11 cellular contexts compared by ENCODE assay signal in genomic region chr3:51687472-51688205, GRCh38. TPM values are rescaled to one million over a fixed set of nuclear protein-coding genes. Genes with fewer than 3 reads are reported as not detected.
DNase-seq lines count a peak whose midpoint lies in the region; ATAC-seq, FAIRE-seq and TF ChIP-seq lines count a peak whose summit lies in the region.
"Had no signal": no experiment of that assay in that cellular context is flagged by ENCODE, and none has a peak within 500 bp of the region (broad histone marks: within the 10 kb centered on the region; RNA-seq: fewer than 3 reads in every experiment).

No MANE protein-coding gene starts in this region.

- ATAC-seq in activated CD8-positive, alpha-beta T cell treated with anti-CD3 and anti-CD28 coated beads for 36 hours = no peak
- ATAC-seq in GM21825 (IDR thresholded peaks at IDR 0.05; ENCODE audit: unreplicated experiment) (no peak), GM21390 (IDR thresholded peaks at IDR 0.05; ENCODE audit: unreplicated experiment) (no peak), HG02642 (IDR thresholded peaks at IDR 0.05; ENCODE audit: poor library complexity, unreplicated experiment) (no peak)

- no peak for TF ChIP-seq CTCF in activated CD8-positive, alpha-beta T cell treated with anti-CD3 and anti-CD28 coated beads for 36 hours (IDR thresholded peaks at IDR 0.05)
- TF ChIP-seq CTCF in hepatocyte (IDR thresholded peaks at IDR 0.05; ENCODE audit: poor library complexity) = no peak

- H3K79me2 ChIP-seq in hepatocyte = no peaks in the 10 kb centered on the region

- no peaks in the 10 kb centered on the region for H3K36me3 ChIP-seq in hepatocyte (replicated peaks; ENCODE audit: insufficient read depth, low read depth)

- H3K36me3 Mint-ChIP-seq in activated CD8-positive, alpha-beta T cell treated with anti-CD3 and anti-CD28 coated beads for 36 hours (ENCODE audit: low read depth) = peaks cover 34% of the 10 kb centered on the region

- no peaks in the 10 kb centered on the region for H3K9me3 ChIP-seq in hepatocyte (ENCODE audit: low read depth)
- H3K9me3 ChIP-seq: HAP-1 had no signal

- H3K9me2 ChIP-seq in hepatocyte (replicated peaks; ENCODE audit: insufficient read depth) = no peaks in the 10 kb centered on the region

- H4K20me1 ChIP-seq in hepatocyte (ENCODE audit: insufficient read depth, poor library complexity, severe bottlenecking) = no peaks in the 10 kb centered on the region

- POLR2A ChIA-PET in activated CD8-positive, alpha-beta T cell treated with anti-CD3 and anti-CD28 coated beads for 36 hours (lab: Charles Lee) = interaction anchor here (0.6 to 1.4 kb wide), 2 partner anchors 187 to 304 kb away, joined by 3 to 5 read pairs; no protein-coding TSS in a partner anchor

- H2AFZ ChIP-seq in hepatocyte = no peak overlapping the region

- H3K4me1 Mint-ChIP-seq in activated CD8-positive, alpha-beta T cell treated with anti-CD3 and anti-CD28 coated beads for 36 hours (ENCODE audit: low read depth) = peaks cover 52% of the 10 kb centered on the region

- WGBS in hepatocyte (ENCODE audit: low lambda C conversion rate, missing lambda C conversion rate) = 95% methylated on average over 14 of the region's 14 CpGs

- H3K4me3 Mint-ChIP-seq in activated CD8-positive, alpha-beta T cell treated with anti-CD3 and anti-CD28 coated beads for 36 hours = no peak overlapping the region

- CTCF ChIA-PET in activated CD8-positive, alpha-beta T cell treated with anti-CD3 and anti-CD28 coated beads for 36 hours (lab: Charles Lee) = interaction anchor here (1.0 to 10.2 kb wide), 5 partner anchors 15 to 186 kb away, joined by 3 to 161 read pairs (median 4); partner anchors contain the start of gene DCAF1

- H3K27ac Mint-ChIP-seq in activated CD8-positive, alpha-beta T cell treated with anti-CD3 and anti-CD28 coated beads for 36 hours = peak overlapping the region; percentile 88

- no peaks in the 10 kb centered on the region for H3K9me3 Mint-ChIP-seq in activated CD8-positive, alpha-beta T cell treated with anti-CD3 and anti-CD28 coated beads for 36 hours

- H3K4me3 ChIP-seq in skeletal muscle cell (ENCODE audit: low read depth, low read length) = no peak overlapping the region
- no peak overlapping the region for H3K4me3 ChIP-seq in hepatocyte
- H3K4me3 ChIP-seq: HAP-1 had no signal

- peak; percentile 74 for FAIRE-seq in HTR-8/SVneo (lab: Jason Lieb, UNC)

- intact Hi-C loops in activated CD8-positive, alpha-beta T cell treated with anti-CD3 and anti-CD28 coated beads for 36 hours (cut with micrococcal nuclease) = loop anchor here (10.0 kb wide), 1 partner anchor 303 kb away; the partner anchor contains the start of gene MANF
- intact Hi-C loops in cardiac septum (cut with DNase I) = loop anchor here (2.0 kb wide), 1 partner anchor 17 kb away; the partner anchor contains the start of gene TEX264

- no peak overlapping the region for H3K4me2 ChIP-seq in hepatocyte

- DNase-seq in HTR-8/SVneo (ENCODE audit: insufficient read length, low spot score) = peak; percentile 57
- no peak for DNase-seq in activated CD8-positive, alpha-beta T cell treated with anti-CD3 and anti-CD28 coated beads for 36 hours
- DNase-seq in cardiac septum (ENCODE audit: low spot score) = peak; percentile 79
- peak; percentile 20 for DNase-seq in skeletal muscle cell (ENCODE audit: low read depth)
- DNase-seq in hepatocyte (ENCODE audit: low spot score) = no peak
- DNase-seq: effector CD4-positive, alpha-beta T cell had no signal

- H3K4me1 ChIP-seq in hepatocyte (ENCODE audit: insufficient read depth) = no peaks in the 10 kb centered on the region
- H3K4me1 ChIP-seq: HAP-1 had no signal

- no peaks in the 10 kb centered on the region for H3K27me3 Mint-ChIP-seq in activated CD8-positive, alpha-beta T cell treated with anti-CD3 and anti-CD28 coated beads for 36 hours

- H3K27ac ChIP-seq in hepatocyte = no peak overlapping the region

- H3K27me3 ChIP-seq in hepatocyte = no peaks in the 10 kb centered on the region

RNA-seq across cellular contexts. Expression of gene TEX264, which starts 16.6 kb away (rescaled TPM):
- total RNA-seq in activated CD8-positive, alpha-beta T cell treated with anti-CD3 and anti-CD28 coated beads for 36 hours = 10 to 100 TPM; 24.9 to 26.0 TPM
- total RNA-seq in cardiac septum (28.8 TPM), hepatocyte (57.4 and 59.6 TPM in 2 replicates)
- polyA plus RNA-seq in hepatocyte = 98.7 and 103 TPM in 2 replicates

RNA-seq across cellular contexts. Expression of gene GRM2, which starts 19.2 kb away (rescaled TPM):
- under 1 TPM; 0.20 to 0.22 TPM for total RNA-seq in activated CD8-positive, alpha-beta T cell treated with anti-CD3 and anti-CD28 coated beads for 36 hours
- total RNA-seq in cardiac septum (0.30 TPM), hepatocyte (0.27 TPM in 1 of 2 replicates, not detected in the other)
- 0.10 TPM in 1 of 2 replicates, not detected in the other for polyA plus RNA-seq in hepatocyte
- total RNA-seq: Daoy had no signal

Comparison
In these comparisons a context has a peak if more than half of its experiments do, and no peak if none do; other contexts are left out.
1. DNase-seq: peak in HTR-8/SVneo (single experiment), cardiac septum (single experiment) and skeletal muscle cell (single experiment); none in activated CD8-positive, alpha-beta T cell treated with anti-CD3 and anti-CD28 coated beads for 36 hours (single experiment) and hepatocyte (single experiment).